26 cellular contexts compared by ENCODE assay signal in genomic region chr11:128105950-128106349, GRCh38.
"Had no signal": no experiment of that assay in that cellular context is flagged by ENCODE, and none has a peak within 500 bp of the region (broad histone marks: within the 10 kb centered on the region; RNA-seq: fewer than 3 reads in every experiment).

No MANE protein-coding gene starts in this region.

- H3K27me3 ChIP-seq: ovary, right atrium auricular region, right lobe of liver, tibial nerve, uterus had no signal

- H3K4me3 Mint-ChIP-seq: immature natural killer cell; mesothelial cell of epicardium; naive B cell; natural killer cell; nephron progenitor cell; stimulated activated naive B cell treated with anti-CD40 and anti-IgM and Interleukin-4, amounts not matched to agents 10 μg/mL and 1 μg/mL and 100 μg/mL, for 72 hours; stimulated activated naive CD8-positive, alpha-beta T cell treated with anti-CD3 and anti-CD28 coated beads, Interleukin-15, Interleukin-2, amounts not matched to agents 100 ng/mL and 50 ng/mL, for 24 hours; type B pancreatic cell had no signal

- H3K36me3 Mint-ChIP-seq: mesothelial cell of epicardium; stimulated activated naive B cell treated with anti-CD40 and anti-IgM and Interleukin-4, amounts not matched to agents 10 μg/mL and 1 μg/mL and 100 μg/mL, for 72 hours; type B pancreatic cell had no signal

- H3K4me2 ChIP-seq: smooth muscle cell had no signal

- DNase-seq: hypothalamus; immature natural killer cell; kidney; left ventricle myocardium inferior; mesendoderm; naive B cell; natural killer cell; nephron progenitor cell; ovary; right lobe of liver; stimulated activated CD4-positive, alpha-beta T cell treated with anti-CD3 and anti-CD28 coated beads, Interleukin-1b, Interleukin-23, amount 100 ng/mL, for 48 hours; stimulated activated CD4-positive, alpha-beta T cell treated with anti-CD3 and anti-CD28 coated beads, Interleukin-2, amount 100 ng/mL, for 48 hours; stimulated activated CD4-positive, alpha-beta T cell treated with anti-CD3 and anti-CD28 coated beads, Interleukin-4, amount 100 ng/mL, for 4 hours; stimulated activated CD8-positive, alpha-beta memory T cell treated with anti-CD3 and anti-CD28 coated beads, Interleukin-4, amount 100 ng/mL, for 48 hours; stimulated activated naive B cell treated with anti-CD40 and anti-IgM and Interleukin-4, amounts not matched to agents 10 μg/mL and 1 μg/mL and 100 μg/mL, for 72 hours; substantia nigra; uterus had no signal

- FAIRE-seq: islet of Langerhans, kidney had no signal

- ATAC-seq: natural killer cell; right lobe of liver; stimulated activated naive B cell treated with anti-CD40 and anti-IgM and Interleukin-4, amounts not matched to agents 10 μg/mL and 1 μg/mL and 100 μg/mL, for 72 hours had no signal

- H3K4me1 Mint-ChIP-seq: naive B cell had no signal

- H3K36me3 ChIP-seq: left ventricle myocardium inferior, ovary, right atrium auricular region, right lobe of liver, tibial nerve, uterus had no signal

- H3K9me3 Mint-ChIP-seq: natural killer cell had no signal

- H3K4me1 ChIP-seq: left ventricle myocardium inferior, right atrium auricular region, right lobe of liver, tibial nerve, uterus had no signal

- H3K9me3 ChIP-seq: ovary, right atrium auricular region, right lobe of liver, tibial nerve, uterus had no signal

- H3K27me3 Mint-ChIP-seq: type B pancreatic cell had no signal

- H3K27ac Mint-ChIP-seq: immature natural killer cell; mesothelial cell of epicardium; naive B cell; natural killer cell; progenitor cell of endocrine pancreas; stimulated activated naive B cell treated with anti-CD40 and anti-IgM and Interleukin-4, amounts not matched to agents 10 μg/mL and 1 μg/mL and 100 μg/mL, for 72 hours; stimulated activated naive CD8-positive, alpha-beta T cell treated with anti-CD3 and anti-CD28 coated beads, Interleukin-15, Interleukin-2, amounts not matched to agents 100 ng/mL and 50 ng/mL, for 24 hours had no signal

- H3K27ac ChIP-seq: left ventricle myocardium inferior, ovary, right atrium auricular region, right lobe of liver, tibial nerve, uterus had no signal

- H3K4me3 ChIP-seq: left ventricle myocardium inferior, lung, ovary, right atrium auricular region, right lobe of liver, smooth muscle cell, tibial nerve, uterus had no signal
